Comparison of ENCODE assay signal across 22 cellular contexts in the genomic region with DNA sequence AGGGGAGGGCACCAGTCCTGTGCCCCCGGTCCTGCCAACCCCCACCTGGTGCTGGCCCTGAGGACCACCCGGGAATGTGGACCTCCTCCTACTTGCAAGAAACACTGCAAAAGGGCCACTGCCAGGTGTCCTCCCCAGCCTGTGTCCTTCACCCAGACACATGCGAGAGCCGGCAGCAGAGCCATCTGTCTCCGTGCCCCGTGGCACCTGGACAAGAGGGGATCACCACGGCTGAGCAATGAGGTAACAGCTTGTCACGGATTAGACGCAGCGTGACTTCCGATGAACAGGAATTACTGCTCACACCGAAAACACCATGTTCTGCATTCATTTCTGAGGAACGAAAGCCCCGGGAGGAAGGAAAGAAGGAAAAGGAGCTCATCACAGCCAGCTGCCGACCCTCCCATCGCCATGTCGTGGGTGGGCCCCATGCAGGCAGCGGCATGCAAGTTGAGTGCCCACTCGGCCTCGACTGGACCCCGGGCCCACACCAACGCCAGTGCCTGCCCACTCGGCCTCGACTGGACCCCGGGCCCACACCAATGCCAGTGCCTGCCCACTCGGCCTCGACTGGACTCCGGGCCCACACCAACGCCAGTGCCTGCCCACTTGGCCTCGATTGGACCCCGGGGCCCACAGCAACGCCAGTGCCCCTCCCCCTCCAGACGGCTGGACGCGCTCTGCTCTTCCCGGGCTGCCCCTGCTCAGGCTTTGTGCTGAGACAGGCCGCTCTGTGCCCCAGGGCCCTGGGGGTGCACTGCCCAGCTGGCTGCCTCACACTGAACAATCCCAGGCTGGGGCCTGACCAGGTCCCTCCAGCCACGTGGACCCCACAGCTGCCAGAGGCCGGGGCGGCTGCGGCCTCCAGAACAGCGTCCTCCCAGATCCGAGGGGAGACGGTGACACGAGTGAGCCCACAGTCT.
"Had no signal": no experiment of that assay in that cellular context is flagged by ENCODE, and none has a peak within 500 bp of the region (broad histone marks: within the 10 kb centered on the region; RNA-seq: fewer than 3 reads in every experiment).

No MANE protein-coding gene starts in this region.

- H3K36me3 ChIP-seq: neural progenitor cell had no signal

- H3K9me3 Mint-ChIP-seq: activated CD4-positive, alpha-beta T cell treated with anti-CD3 and anti-CD28 coated beads, Interleukin-2, amount 10 ng/mL, durations not matched to agents 24 days and 14 days; activated CD8-positive, alpha-beta T cell treated with anti-CD3 and anti-CD28 coated beads for 36 hours; activated T-helper 2 cell treated with anti-CD3 and anti-CD28 coated beads, Interferon-gamma antibody, Interleukin-2, Interleukin-4, amounts not matched to agents 10 μg/mL and 5 μg/mL and 100 μg/mL, durations not matched to agents 14 hours and 24 hours and 36 hours; central memory CD8-positive, alpha-beta T cell; immature natural killer cell; neural progenitor cell; type B pancreatic cell had no signal

- H3K9me3 ChIP-seq: body of pancreas, esophagus muscularis mucosa, gastroesophageal sphincter, heart right ventricle, stomach had no signal

- H3K36me3 Mint-ChIP-seq: type B pancreatic cell had no signal

- DNase-seq: activated CD4-positive, alpha-beta T cell treated with anti-CD3 and anti-CD28 coated beads, Interleukin-2, amount 10 ng/mL, durations not matched to agents 24 days and 14 days; activated CD8-positive, alpha-beta T cell treated with anti-CD3 and anti-CD28 coated beads for 36 hours; activated naive CD4-positive, alpha-beta T cell treated with Interleukin-2 at 50 U/mL for 16 hours; activated T-cell treated with anti-CD3 and anti-CD28 coated beads, Interleukin-2, amount 50 U/mL, for 1 hour; body of pancreas; effector CD4-positive, alpha-beta T cell; heart right ventricle; immature natural killer cell; kidney glomerular epithelial cell; left ventricle myocardium superior; stimulated activated CD4-positive, alpha-beta T cell treated with anti-CD3 and anti-CD28 coated beads, Interleukin-4, amount 100 ng/mL, for 1 hour; stomach; T-helper 1 cell; T-helper 9 cell had no signal

- H3K27ac ChIP-seq: body of pancreas, esophagus muscularis mucosa, gastroesophageal sphincter, heart right ventricle, neural progenitor cell, stomach had no signal

- H3K4me1 ChIP-seq: body of pancreas, esophagus muscularis mucosa, gastroesophageal sphincter, heart right ventricle, stomach had no signal

- H3K27me3 Mint-ChIP-seq: activated CD4-positive, alpha-beta T cell treated with anti-CD3 and anti-CD28 coated beads, Interleukin-2, amount 10 ng/mL, durations not matched to agents 24 days and 14 days; activated CD8-positive, alpha-beta T cell treated with anti-CD3 and anti-CD28 coated beads for 36 hours; central memory CD8-positive, alpha-beta T cell; type B pancreatic cell had no signal

- H3K4me3 ChIP-seq: body of pancreas, esophagus muscularis mucosa, gastroesophageal sphincter, heart right ventricle, neural progenitor cell, smooth muscle cell, stomach had no signal

- H3K9ac ChIP-seq: neural progenitor cell had no signal

- H3K27ac Mint-ChIP-seq: activated CD4-positive, alpha-beta T cell treated with anti-CD3 and anti-CD28 coated beads, Interleukin-2, amount 10 ng/mL, durations not matched to agents 24 days and 14 days; activated CD8-positive, alpha-beta T cell treated with anti-CD3 and anti-CD28 coated beads for 36 hours; activated T-helper 2 cell treated with anti-CD3 and anti-CD28 coated beads, Interferon-gamma antibody, Interleukin-2, Interleukin-4, amounts not matched to agents 10 μg/mL and 5 μg/mL and 100 μg/mL, durations not matched to agents 14 hours and 24 hours and 36 hours; immature natural killer cell; type B pancreatic cell had no signal

- H3K4me1 Mint-ChIP-seq: activated CD4-positive, alpha-beta T cell treated with anti-CD3 and anti-CD28 coated beads, Interleukin-2, amount 10 ng/mL, durations not matched to agents 24 days and 14 days; immature natural killer cell had no signal

- H3K4me3 Mint-ChIP-seq: activated CD4-positive, alpha-beta T cell treated with anti-CD3 and anti-CD28 coated beads, Interleukin-2, amount 10 ng/mL, durations not matched to agents 24 days and 14 days; activated CD8-positive, alpha-beta T cell treated with anti-CD3 and anti-CD28 coated beads for 36 hours; central memory CD8-positive, alpha-beta T cell; immature natural killer cell; neural progenitor cell; type B pancreatic cell had no signal

- ATAC-seq: activated CD8-positive, alpha-beta T cell treated with anti-CD3 and anti-CD28 coated beads for 36 hours; body of pancreas; gastroesophageal sphincter; left ventricle myocardium superior; sciatic nerve had no signal

- H3K27me3 ChIP-seq: body of pancreas, esophagus muscularis mucosa, gastroesophageal sphincter, heart right ventricle, neural progenitor cell, stomach had no signal
